ENCODE assay signal across 13 cellular contexts in genomic region chr15:49877117-49877860, GRCh38.
DNase-seq lines count a peak whose midpoint lies in the region; ATAC-seq, FAIRE-seq and TF ChIP-seq lines count a peak whose summit lies in the region.
"Had no signal": no experiment of that assay in that cellular context is flagged by ENCODE, and none has a peak within 500 bp of the region (broad histone marks: within the 10 kb centered on the region; RNA-seq: fewer than 3 reads in every experiment).

No MANE protein-coding gene starts in this region.

- H3K27me3 ChIP-seq in bronchial epithelial cell (ENCODE audit: control insufficient read depth, insufficient read depth, low read length): no peaks in the 10 kb centered on the region
- H3K27me3 ChIP-seq in spleen (replicated peaks in 1 of 7): no peaks in the 10 kb centered on the region

- intact Hi-C loops in spleen (cut with DNase I; ENCODE audit: low total_unique reads): no loop called here

- H3K27me3 Mint-ChIP-seq in immature natural killer cell (ENCODE audit: low read depth in 3 of 3): peaks cover 0 to 3% (median 0%) of the 10 kb centered on the region in 3 donors
- H3K27me3 Mint-ChIP-seq: memory B cell had no signal

- TF ChIP-seq CTCF in bronchial epithelial cell (IDR thresholded peaks at IDR 0.05; ENCODE audit: insufficient read depth, low read length, severe bottlenecking) (no peak), spleen (IDR thresholded peaks at IDR 0.05 in 8 of 11, conservative IDR thresholded peaks at IDR 0.05 in 3 of 11) (no peak)

- H3K9me3 ChIP-seq in spleen: no peaks in the 10 kb centered on the region

- no peak for ATAC-seq in GM19463 (IDR thresholded peaks at IDR 0.05; ENCODE audit: unreplicated experiment)
- no peak for ATAC-seq in SK-N-SH treated with all-trans-retinoic acid at 6 μM for 48 hours
- no peak for ATAC-seq in HG02885 (IDR thresholded peaks at IDR 0.05; ENCODE audit: poor library complexity, unreplicated experiment)

- H3K36me3 ChIP-seq in bronchial epithelial cell (ENCODE audit: control insufficient read depth, insufficient read depth, low read length) (no peaks in the 10 kb centered on the region), spleen (peaks cover 0 to 53% (median 0%) of the 10 kb centered on the region in 6 donors)

- H3K27ac ChIP-seq in spleen: peak overlapping the region in 5 of 8 donors; percentile 10 to 57 (median 13)

- peaks cover 22 to 46% (median 26%) of the 10 kb centered on the region in 3 donors for H3K36me3 Mint-ChIP-seq in immature natural killer cell
- H3K36me3 Mint-ChIP-seq: memory B cell had no signal

- peak overlapping the region in 5 of 6 donors; percentile 13 to 70 (median 24) for H3K27ac Mint-ChIP-seq in immature natural killer cell
- H3K27ac Mint-ChIP-seq: memory B cell; T-helper 2 cell treated with Interferon-gamma antibody and Interleukin-4, amounts not matched to agents 5 μg/mL and 100 μg/mL, for 36 hours had no signal

- DNase-seq in ELF-1 (ENCODE audit: low read depth, low spot score) (peak; percentile 21), bronchial epithelial cell (ENCODE audit: low read depth) (no peak), immature natural killer cell (no peak), spleen (no peak), KBM-7 (no peak)
- DNase-seq: foreskin melanocyte, NCI-H1092 treated with DMSO at 0.1 percent for 48 hours had no signal

- no peak for TF ChIP-seq POLR2A in spleen (IDR thresholded peaks at IDR 0.05)

- 80 to 94% (median 90%) methylated on average over 7 of the region's 7 CpGs for WGBS in spleen, 5 donors

- no peak overlapping the region for H3K4me3 ChIP-seq in bronchial epithelial cell (ENCODE audit: low read depth, low read length)
- no peak overlapping the region for H3K4me3 ChIP-seq in spleen

- peaks cover 0 to 11% of the 10 kb centered on the region in 2 donors for H3K4me1 Mint-ChIP-seq in immature natural killer cell
- H3K4me1 Mint-ChIP-seq: memory B cell had no signal

- FAIRE-seq in bronchial epithelial cell (lab: Jason Lieb, UNC): peak; percentile 36
- FAIRE-seq: astrocyte had no signal

- no peak overlapping the region for H3K4me3 Mint-ChIP-seq in immature natural killer cell
- H3K4me3 Mint-ChIP-seq: memory B cell; T-helper 2 cell treated with Interferon-gamma antibody and Interleukin-4, amounts not matched to agents 5 μg/mL and 100 μg/mL, for 36 hours had no signal

- no peaks in the 10 kb centered on the region for H3K9me3 Mint-ChIP-seq in immature natural killer cell
- H3K9me3 Mint-ChIP-seq: memory B cell; T-helper 2 cell treated with Interferon-gamma antibody and Interleukin-4, amounts not matched to agents 5 μg/mL and 100 μg/mL, for 36 hours had no signal

- H3K4me1 ChIP-seq in spleen: no peaks in the 10 kb centered on the region

- in situ Hi-C loops in KBM-7 (cut with MboI; ENCODE audit: low pct_unique_long_range_greater_than_20kb, low sequenced_read_pairs): no loop called here

TF ChIP-seq in SK-N-SH treated with all-trans-retinoic acid at 6 μM for 48 hours, 23 proteins besides CTCF, POLR2A, EP300 and RAD21:
- no peak for TF ChIP-seq ZNF70 (CRISPR knock-in tag; IDR thresholded peaks at IDR 0.05)
- no peak for TF ChIP-seq SNAI2 (CRISPR knock-in tag; IDR thresholded peaks at IDR 0.05)
- no peak for TF ChIP-seq GLIS3 (CRISPR knock-in tag; IDR thresholded peaks at IDR 0.05)
- TF ChIP-seq ZNF565 (CRISPR knock-in tag; conservative IDR thresholded peaks at IDR 0.05; ENCODE audit: low read depth): no peak
- no peak for TF ChIP-seq ZNF8 (CRISPR knock-in tag; IDR thresholded peaks at IDR 0.05)
- no peak for TF ChIP-seq RARB (CRISPR knock-in tag; IDR thresholded peaks at IDR 0.05)
- no peak for TF ChIP-seq OSR1 (CRISPR knock-in tag; IDR thresholded peaks at IDR 0.05)
- TF ChIP-seq TSHZ2 (CRISPR knock-in tag; IDR thresholded peaks at IDR 0.05): no peak
- TF ChIP-seq PPARA (CRISPR knock-in tag; IDR thresholded peaks at IDR 0.05; ENCODE audit: borderline replicate concordance): no peak
- no peak for TF ChIP-seq TCF4 (CRISPR knock-in tag; IDR thresholded peaks at IDR 0.05; ENCODE audit: borderline replicate concordance)
